ENCODE assay signal across 8 cellular contexts in the genomic region with DNA sequence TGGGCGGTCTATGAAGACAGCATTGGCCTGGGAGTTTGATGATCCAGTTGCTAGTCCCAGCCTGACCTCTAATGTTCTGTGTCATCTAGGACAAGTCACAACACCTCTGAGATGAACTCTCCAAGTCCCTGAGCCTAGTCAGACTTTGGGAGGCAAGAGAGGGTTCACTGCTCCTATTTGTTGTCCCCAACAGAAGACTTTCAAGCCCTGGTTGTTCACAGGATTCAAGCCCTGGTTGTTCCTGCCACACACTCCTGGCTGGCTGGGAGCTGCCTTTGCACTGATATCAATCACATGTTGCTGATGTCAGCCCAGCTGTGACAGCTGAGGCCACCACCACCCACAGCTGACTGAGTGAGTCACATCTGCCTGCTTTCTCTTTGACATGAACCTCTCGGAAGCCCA.
DNase-seq lines count a peak whose midpoint lies in the region; ATAC-seq and TF ChIP-seq lines count a peak whose summit lies in the region.

No MANE protein-coding gene starts in this region.

- no peak overlapping the region for H2BK20ac ChIP-seq in H9 (ENCODE audit: low read depth, low read length, poor library complexity, severe bottlenecking)

- ATAC-seq in GM21528 (IDR thresholded peaks at IDR 0.05; ENCODE audit: low FRiP score, unreplicated experiment) (peak; percentile 90), Right ventricle myocardium superior (ENCODE audit: poor library complexity) (peak; percentile 76)

- H4K8ac ChIP-seq in H9 (replicated peaks; ENCODE audit: insufficient read length, low read depth, low read length): no peak overlapping the region

- H4K91ac ChIP-seq in H9 (ENCODE audit: insufficient read length, low read depth, low read length): no peak overlapping the region

- no peaks in the 10 kb centered on the region; a peak in 1 of 5 replicates for H3K9me3 Mint-ChIP-seq in H9

- no peak overlapping the region for H3K4me2 ChIP-seq in H9 (ENCODE audit: insufficient read depth, insufficient read length, low read length)

- H3K4me1 ChIP-seq in skeletal muscle tissue (ENCODE audit: control insufficient read depth in 3 of 3, insufficient read depth in 3 of 3, low read length in 3 of 3): peaks cover 4 to 23% (median 16%) of the 10 kb centered on the region in 3 donors
- no peaks in the 10 kb centered on the region for H3K4me1 ChIP-seq in H9 (ENCODE audit: insufficient read depth, low read length)

- no peak overlapping the region for H2AFZ ChIP-seq in H9 (ENCODE audit: low read length)

- no peaks in the 10 kb centered on the region; a peak in 1 of 7 replicates for H3K36me3 Mint-ChIP-seq in H9 (ENCODE audit: insufficient read depth in 1 of 3, low read depth in 3 of 3)

- DNase-seq in DMS53 treated with DMSO at 0.1 percent for 48 hours (lab: John Stamatoyannopoulos, UW; ENCODE audit: unreplicated experiment): peak; percentile 52
- DNase-seq in LoVo (ENCODE audit: low spot score): peak; percentile 5
- DNase-seq in activated T-cell treated with anti-CD3 and anti-CD28 coated beads for 1 hour (ENCODE audit: low read depth): peak; percentile 5
- DNase-seq in Right ventricle myocardium superior: peak; percentile 65
- DNase-seq in GM10266 (ENCODE audit: extremely low spot score): no peak
- no peak for DNase-seq in H9

- H3K4me3 ChIP-seq in skeletal muscle tissue (ENCODE audit: low read length in 3 of 3): no peak overlapping the region

- TF ChIP-seq CTCF in GM10266 (IDR thresholded peaks at IDR 0.05; ENCODE audit: control insufficient read depth, insufficient read depth, low read depth, missing control alignments): no peak
- TF ChIP-seq CTCF in H9 (conservative IDR thresholded peaks at IDR 0.05): no peak

- H3K27me3 ChIP-seq in skeletal muscle tissue (ENCODE audit: control insufficient read depth in 3 of 3, insufficient read depth in 3 of 3, low read length in 3 of 3) (no peaks in the 10 kb centered on the region), H9 (ENCODE audit: insufficient read depth, low read length) (no peaks in the 10 kb centered on the region)

- no peaks in the 10 kb centered on the region for H3K79me1 ChIP-seq in H9 (ENCODE audit: insufficient read depth, low read depth, low read length, poor library complexity, severe bottlenecking)

- no peak overlapping the region for H3K4me3 Mint-ChIP-seq in H9

- peaks cover 0 to 8% of the 10 kb centered on the region in 2 experiments; a peak in 3 of 4 replicates for H3K4me1 Mint-ChIP-seq in H9

- H3K23ac ChIP-seq in H9 (ENCODE audit: insufficient read length, low read depth, low read length): no peak overlapping the region

- H3K14ac ChIP-seq in H9 (ENCODE audit: insufficient read depth, low read length): no peak overlapping the region

- H3K36me3 ChIP-seq in skeletal muscle tissue (ENCODE audit: control insufficient read depth in 3 of 3, insufficient read depth in 3 of 3, low read length in 3 of 3): no peaks in the 10 kb centered on the region

- H3K27me3 Mint-ChIP-seq in H9 (ENCODE audit: low read depth): peaks cover 3% of the 10 kb centered on the region

- intact Hi-C loops in Right ventricle myocardium superior (cut with DNase I): no loop called here

- H2BK12ac ChIP-seq in H9 (ENCODE audit: insufficient read length, low read depth, low read length): no peak overlapping the region

- no peak overlapping the region for H2BK120ac ChIP-seq in H9 (ENCODE audit: low read depth, low read length, poor library complexity, severe bottlenecking)

- no peak overlapping the region for H3K18ac ChIP-seq in H9 (ENCODE audit: insufficient read length, low read depth, low read length)

- H3K9ac ChIP-seq in skeletal muscle tissue (ENCODE audit: low read depth in 1 of 3, low read length in 3 of 3) (no peak overlapping the region), H9 (ENCODE audit: extremely low read depth, insufficient read length, low read length) (no peak overlapping the region)

- H3K79me2 ChIP-seq in H9 (ENCODE audit: insufficient read depth, low read length): no peaks in the 10 kb centered on the region

- H3K4ac ChIP-seq in H9 (ENCODE audit: low read depth, low read length): no peak overlapping the region

- peak overlapping the region in 1 of 3 experiments; percentile 49; a peak in 1 of 7 replicates for H3K27ac Mint-ChIP-seq in H9

- no peak overlapping the region for H2AK5ac ChIP-seq in H9 (ENCODE audit: insufficient read length, low read length)

- no CpG with 5 or more reads among the region's 2 CpGs for WGBS in H9 (ENCODE audit: extremely low coverage, insufficient read length, low lambda C conversion rate)

- H4K20me1 ChIP-seq in H9 (ENCODE audit: control insufficient read depth, insufficient read depth, insufficient read length): no peaks in the 10 kb centered on the region

- H3T11ph ChIP-seq in H9 (ENCODE audit: low read length): no peak overlapping the region

- H2BK5ac ChIP-seq in H9 (ENCODE audit: insufficient read length, low read length): no peak overlapping the region

- H3K9me3 ChIP-seq in skeletal muscle tissue (ENCODE audit: control insufficient read depth in 3 of 3, low read length in 3 of 3) (no peaks in the 10 kb centered on the region), H9 (ENCODE audit: control insufficient read depth, low read depth, low read length) (no peaks in the 10 kb centered on the region)

- H3K56ac ChIP-seq in H9 (ENCODE audit: insufficient read length, low read depth, low read length): no peak overlapping the region

- H3K27ac ChIP-seq in skeletal muscle tissue (ENCODE audit: low read depth, low read length) (peak overlapping the region; percentile 6), H9 (ENCODE audit: insufficient read length, low read depth, low read length) (no peak overlapping the region)

- H4K5ac ChIP-seq in H9 (ENCODE audit: insufficient read length, low read depth, low read length): no peak overlapping the region

- H3K23me2 ChIP-seq in H9 (ENCODE audit: insufficient read length, low read depth, low read length, poor library complexity, severe bottlenecking): no peaks in the 10 kb centered on the region

- no peak overlapping the region for H2BK15ac ChIP-seq in H9 (ENCODE audit: low read depth, low read length)

Comparison
In these comparisons a context has a peak if more than half of its experiments do, and no peak if none do; other contexts are left out.
1. DNase-seq: peak in DMS53 treated with DMSO at 0.1 percent for 48 hours (single experiment), LoVo (single experiment), activated T-cell treated with anti-CD3 and anti-CD28 coated beads for 1 hour (single experiment) and Right ventricle myocardium superior (single experiment); none in GM10266 (single experiment) and H9 (single experiment).